In genomic region chr1:6795203-6795602, GRCh38 we compare ENCODE assay signal across 32 cellular contexts. TPM values are rescaled to one million over a fixed set of nuclear protein-coding genes. Genes with fewer than 3 reads are reported as not detected.
DNase-seq lines count a peak whose midpoint lies in the region; ATAC-seq and TF ChIP-seq lines count a peak whose summit lies in the region.
"Had no signal": no experiment of that assay in that cellular context is flagged by ENCODE, and none has a peak within 500 bp of the region (broad histone marks: within the 10 kb centered on the region; RNA-seq: fewer than 3 reads in every experiment).

No MANE protein-coding gene starts in this region.

- no peak for DNase-seq in MCF 10A (ENCODE audit: unreplicated experiment)
- DNase-seq in breast epithelium (ENCODE audit: low spot score in 2 of 2), result no peak
- DNase-seq in WTC11 (ENCODE audit: low spot score), result no peak
- DNase-seq in mesenchymal stem cell, result no peak
- no peak for DNase-seq in thyroid gland
- DNase-seq in glomerular visceral epithelial cell (ENCODE audit: extremely low spot score), result no peak
- DNase-seq: 8988T; activated CD4-positive, alpha-beta T cell treated with anti-CD3 and anti-CD28 coated beads for 4 hours; activated CD8-positive, alpha-beta T cell treated with anti-CD3 and anti-CD28 coated beads, Interleukin-2, amount 10 ng/mL, durations not matched to agents 7 days and 5 days; anterior cingulate cortex; caudate nucleus; DMS79 treated with DMSO at 0.1 percent for 48 hours; effector memory CD8-positive, alpha-beta T cell; GDM1; H9; head of caudate nucleus; islet precursor cell; left ventricle myocardium superior; NCI-H1105 treated with DMSO at 0.1 percent for 48 hours; NCI-H2029; NCI-H526; psoas muscle; SHP77; sigmoid colon; substantia nigra; upper lobe of right lung had no signal

- H3K4me1 Mint-ChIP-seq in MCF 10A (ENCODE audit: insufficient read depth, unreplicated experiment) (peaks cover 16% of the 10 kb centered on the region), WTC11 (peaks cover 20% of the 10 kb centered on the region)

- no peak for ATAC-seq in WTC11
- no peak for ATAC-seq in HG02642 (IDR thresholded peaks at IDR 0.05; ENCODE audit: poor library complexity, unreplicated experiment)
- ATAC-seq in HG03135 (IDR thresholded peaks at IDR 0.05; ENCODE audit: unreplicated experiment), result no peak
- ATAC-seq: activated CD8-positive, alpha-beta T cell treated with anti-CD3 and anti-CD28 coated beads, Interleukin-2, amount 10 ng/mL, durations not matched to agents 7 days and 5 days; effector memory CD8-positive, alpha-beta T cell; esophagus mucosa; left ventricle myocardium superior; psoas muscle; stimulated activated effector memory CD8-positive, alpha-beta T cell treated with anti-CD3 and anti-CD28 coated beads, Interleukin-12 subunit alpha, Interleukin-12 subunit beta, amount 100 ng/mL, for 72 hours; upper lobe of right lung had no signal

- TF ChIP-seq CTCF in MCF 10A (IDR thresholded peaks at IDR 0.05; ENCODE audit: unreplicated experiment), result no peak
- TF ChIP-seq CTCF in breast epithelium (IDR thresholded peaks at IDR 0.05), result no peak
- TF ChIP-seq CTCF in WTC11 (IDR thresholded peaks at IDR 0.05), result no peak
- TF ChIP-seq CTCF in thyroid gland (IDR thresholded peaks at IDR 0.05), result no peak

- H2BK5ac ChIP-seq in mesenchymal stem cell (ENCODE audit: low read depth, low read length, poor library complexity, severe bottlenecking), result no peak overlapping the region

- WGBS in mesenchymal stem cell, result 87% methylated on average over 2 of the region's 4 CpGs
- WGBS in thyroid gland, 2 donors, result 90 to 93% methylated on average over 4 of the region's 4 CpGs

- TF ChIP-seq POLR2A in breast epithelium (IDR thresholded peaks at IDR 0.05) (no peak), thyroid gland (IDR thresholded peaks at IDR 0.05) (no peak)

- H3K36me3 ChIP-seq in breast epithelium (no peaks in the 10 kb centered on the region), mesenchymal stem cell (ENCODE audit: control insufficient read depth in 1 of 2, insufficient read depth in 2 of 2, low read depth in 1 of 2, low read length in 2 of 2) (peaks cover 0 to 5% of the 10 kb centered on the region in 2 experiments), thyroid gland (no peaks in the 10 kb centered on the region)
- H3K36me3 ChIP-seq: neutrophil, sigmoid colon, upper lobe of right lung had no signal

- H3K27ac ChIP-seq in breast epithelium (no peak overlapping the region), mesenchymal stem cell (ENCODE audit: low read length, poor library complexity, severe bottlenecking) (no peak overlapping the region), thyroid gland (peak overlapping the region; percentile 62 to 66 (median 64))
- H3K27ac ChIP-seq: neutrophil, psoas muscle, upper lobe of right lung had no signal

- H3K4me3 ChIP-seq in breast epithelium (no peak overlapping the region), mesenchymal stem cell (ENCODE audit: insufficient read depth in 1 of 2, low read depth in 1 of 2, low read length in 2 of 2) (no peak overlapping the region), thyroid gland (replicated peaks in 1 of 3) (no peak overlapping the region)
- H3K4me3 ChIP-seq: psoas muscle, sigmoid colon, upper lobe of right lung had no signal

- H3K23ac ChIP-seq in mesenchymal stem cell (ENCODE audit: low read length in 2 of 2), result no peak overlapping the region

- H3K4me2 ChIP-seq in mesenchymal stem cell (ENCODE audit: low read length, poor library complexity, severe bottlenecking), result no peak overlapping the region

- no peaks in the 10 kb centered on the region for H3K9me3 ChIP-seq in breast epithelium
- no peaks in the 10 kb centered on the region for H3K9me3 ChIP-seq in mesenchymal stem cell (ENCODE audit: control insufficient read depth, low read length)
- no peaks in the 10 kb centered on the region for H3K9me3 ChIP-seq in thyroid gland
- H3K9me3 ChIP-seq: neutrophil, psoas muscle, sigmoid colon, upper lobe of right lung had no signal

- no peaks in the 10 kb centered on the region for H3K27me3 Mint-ChIP-seq in MCF 10A (ENCODE audit: insufficient read depth, unreplicated experiment)
- no peaks in the 10 kb centered on the region for H3K27me3 Mint-ChIP-seq in WTC11 (ENCODE audit: low read depth)
- H3K27me3 Mint-ChIP-seq: activated naive CD4-positive, alpha-beta T cell treated with anti-CD3 and anti-CD28 coated beads, Interleukin-2, amount 50 U/mL, for 24 hours; effector memory CD8-positive, alpha-beta T cell had no signal

- H2BK12ac ChIP-seq in mesenchymal stem cell (ENCODE audit: low read length in 2 of 2), result no peak overlapping the region

- H3K36me3 Mint-ChIP-seq in MCF 10A (ENCODE audit: insufficient read depth, unreplicated experiment) (peaks cover 22% of the 10 kb centered on the region), WTC11 (0 out of 2 replicates have a peak, but pooled peaks cover 4% of the 10 kb centered on the region)

- H4K8ac ChIP-seq in mesenchymal stem cell (ENCODE audit: low read length), result no peak overlapping the region

- H3K79me1 ChIP-seq in mesenchymal stem cell (replicated peaks; ENCODE audit: low read length, poor library complexity, severe bottlenecking), result peaks cover 9% of the 10 kb centered on the region

- H2AK5ac ChIP-seq in mesenchymal stem cell (ENCODE audit: low read length, severe bottlenecking), result no peak overlapping the region

- no peak overlapping the region for H3K14ac ChIP-seq in mesenchymal stem cell (ENCODE audit: low read length in 2 of 2)

- H4K91ac ChIP-seq in mesenchymal stem cell (ENCODE audit: low read length), result no peak overlapping the region

- H2BK120ac ChIP-seq in mesenchymal stem cell (ENCODE audit: low read depth, low read length), result no peak overlapping the region

- no peak overlapping the region for H2AFZ ChIP-seq in mesenchymal stem cell (ENCODE audit: low read depth, low read length)

- POLR2A ChIA-PET in MCF 10A (lab: Yijun Ruan, JAX), result interaction anchor here (0.7 to 2.5 kb wide), 3 partner anchors 10 to 87 kb away, joined by 3 to 12 read pairs (median 4); partner anchors contain the start of gene CAMTA1
- POLR2A ChIA-PET in WTC11 (lab: Charles Lee), result interaction anchor here (0.9 kb wide), 1 partner anchor 23 kb away, joined by 3 read pairs; no protein-coding TSS in a partner anchor

- intact Hi-C loops in MCF 10A (cut with micrococcal nuclease), result loop anchor here (10.0 kb wide), 1 partner anchor 250 kb away; no protein-coding TSS in a partner anchor
- intact Hi-C loops in breast epithelium (cut with DNase I; ENCODE audit: low total_unique reads), result no loop called here
- intact Hi-C loops in thyroid gland (cut with DNase I), result no loop called here

- no peaks in the 10 kb centered on the region for H3K9me3 Mint-ChIP-seq in MCF 10A (ENCODE audit: unreplicated experiment)
- no peaks in the 10 kb centered on the region for H3K9me3 Mint-ChIP-seq in WTC11
- H3K9me3 Mint-ChIP-seq: activated naive CD4-positive, alpha-beta T cell treated with anti-CD3 and anti-CD28 coated beads, Interleukin-2, amount 50 U/mL, for 24 hours; effector memory CD8-positive, alpha-beta T cell; H9; stimulated activated effector memory CD8-positive, alpha-beta T cell treated with anti-CD3 and anti-CD28 coated beads, Interleukin-12 subunit alpha, Interleukin-12 subunit beta, amount 100 ng/mL, for 72 hours had no signal

- H3K27ac Mint-ChIP-seq in MCF 10A (ENCODE audit: low read depth, unreplicated experiment) (peak overlapping the region; percentile 59), WTC11 (no peak overlapping the region)
- H3K27ac Mint-ChIP-seq: activated CD8-positive, alpha-beta T cell treated with anti-CD3 and anti-CD28 coated beads, Interleukin-2, amount 10 ng/mL, durations not matched to agents 7 days and 5 days; activated naive CD4-positive, alpha-beta T cell treated with anti-CD3 and anti-CD28 coated beads, Interleukin-2, amount 50 U/mL, for 24 hours; effector memory CD8-positive, alpha-beta T cell; stimulated activated effector memory CD8-positive, alpha-beta T cell treated with anti-CD3 and anti-CD28 coated beads, Interleukin-12 subunit alpha, Interleukin-12 subunit beta, amount 100 ng/mL, for 72 hours had no signal

- H3K27me3 ChIP-seq in breast epithelium (no peaks in the 10 kb centered on the region), mesenchymal stem cell (ENCODE audit: control insufficient read depth in 1 of 2, insufficient read depth in 1 of 2, low read length in 2 of 2) (no peaks in the 10 kb centered on the region), thyroid gland (no peaks in the 10 kb centered on the region)
- H3K27me3 ChIP-seq: neutrophil, sigmoid colon, upper lobe of right lung had no signal

- H3K18ac ChIP-seq in mesenchymal stem cell (ENCODE audit: low read depth in 1 of 2, low read length in 2 of 2), result no peak overlapping the region

- CTCF ChIA-PET in MCF 10A (lab: Yijun Ruan, JAX) (interaction anchor here (0.6 to 2.3 kb wide), 15 partner anchors 11 to 1519 kb away, joined by 3 to 9 read pairs (median 3); no protein-coding TSS in a partner anchor), WTC11 (lab: Charles Lee) (interaction anchor here (0.6 to 0.8 kb wide), 3 partner anchors 27 to 413 kb away, joined by 3 to 5 read pairs (median 4); no protein-coding TSS in a partner anchor)

- no peaks in the 10 kb centered on the region for H3K4me1 ChIP-seq in breast epithelium
- H3K4me1 ChIP-seq in mesenchymal stem cell (ENCODE audit: control insufficient read depth, insufficient read depth, low read depth, low read length), result peaks cover 1% of the 10 kb centered on the region
- H3K4me1 ChIP-seq in thyroid gland, result peaks cover 13 to 21% of the 10 kb centered on the region in 2 donors

- no peak overlapping the region for H3K4ac ChIP-seq in mesenchymal stem cell (ENCODE audit: low read depth in 1 of 2, low read length in 2 of 2)

- H2BK15ac ChIP-seq in mesenchymal stem cell (ENCODE audit: low read depth, poor library complexity, severe bottlenecking), result no peak overlapping the region

- BruUV-seq in MCF 10A (replicated peaks; lab: Mats Ljungman, UMichigan), result no TSS peak

- peak overlapping the region; percentile 53 for H3K9ac ChIP-seq in mesenchymal stem cell (ENCODE audit: low read length)

- H3K4me3 Mint-ChIP-seq in MCF 10A (ENCODE audit: unreplicated experiment) (no peak overlapping the region), WTC11 (no peak overlapping the region)
- H3K4me3 Mint-ChIP-seq: activated CD8-positive, alpha-beta T cell treated with anti-CD3 and anti-CD28 coated beads, Interleukin-2, amount 10 ng/mL, durations not matched to agents 7 days and 5 days; activated naive CD4-positive, alpha-beta T cell treated with anti-CD3 and anti-CD28 coated beads, Interleukin-2, amount 50 U/mL, for 24 hours; effector memory CD8-positive, alpha-beta T cell; H9; stimulated activated effector memory CD8-positive, alpha-beta T cell treated with anti-CD3 and anti-CD28 coated beads, Interleukin-12 subunit alpha, Interleukin-12 subunit beta, amount 100 ng/mL, for 72 hours had no signal

TF ChIP-seq in WTC11, 78 proteins besides CTCF, POLR2A, EP300 and RAD21 (continues in another document):
- peak; percentile 97 for TF ChIP-seq ZNF121 (CRISPR knock-in tag; IDR thresholded peaks at IDR 0.05)

RNA-seq across cellular contexts. Expression of gene CAMTA1, which starts 9.9 kb away (rescaled TPM):
- total RNA-seq in MCF 10A (2022) (74.1 and 95.8 TPM in 2 replicates), breast epithelium (10 to 100 TPM; 53.4 to 84.0 (median 61.9) TPM), WTC11 (2021) (86.4 to 116 TPM (median 112 TPM) in 3 replicates), thyroid gland (100 to 1,000 TPM in 2 of 4 donors, 10 to 100 TPM in 2; 63.9 to 124 (median 101) TPM)
- 177 TPM for polyA plus RNA-seq in mesenchymal stem cell (2013, experiment 1 of 2)
- 183 TPM for polyA plus RNA-seq in mesenchymal stem cell (2013, experiment 2 of 2)

Comparison
In these comparisons a context has a peak if more than half of its experiments do, and no peak if none do; other contexts are left out.
1. H3K27ac ChIP-seq: peak in thyroid gland (3 of 3); none in breast epithelium (0 of 2) and mesenchymal stem cell (single experiment).